Comparison of ENCODE assay signal across 19 cellular contexts in the genomic region with DNA sequence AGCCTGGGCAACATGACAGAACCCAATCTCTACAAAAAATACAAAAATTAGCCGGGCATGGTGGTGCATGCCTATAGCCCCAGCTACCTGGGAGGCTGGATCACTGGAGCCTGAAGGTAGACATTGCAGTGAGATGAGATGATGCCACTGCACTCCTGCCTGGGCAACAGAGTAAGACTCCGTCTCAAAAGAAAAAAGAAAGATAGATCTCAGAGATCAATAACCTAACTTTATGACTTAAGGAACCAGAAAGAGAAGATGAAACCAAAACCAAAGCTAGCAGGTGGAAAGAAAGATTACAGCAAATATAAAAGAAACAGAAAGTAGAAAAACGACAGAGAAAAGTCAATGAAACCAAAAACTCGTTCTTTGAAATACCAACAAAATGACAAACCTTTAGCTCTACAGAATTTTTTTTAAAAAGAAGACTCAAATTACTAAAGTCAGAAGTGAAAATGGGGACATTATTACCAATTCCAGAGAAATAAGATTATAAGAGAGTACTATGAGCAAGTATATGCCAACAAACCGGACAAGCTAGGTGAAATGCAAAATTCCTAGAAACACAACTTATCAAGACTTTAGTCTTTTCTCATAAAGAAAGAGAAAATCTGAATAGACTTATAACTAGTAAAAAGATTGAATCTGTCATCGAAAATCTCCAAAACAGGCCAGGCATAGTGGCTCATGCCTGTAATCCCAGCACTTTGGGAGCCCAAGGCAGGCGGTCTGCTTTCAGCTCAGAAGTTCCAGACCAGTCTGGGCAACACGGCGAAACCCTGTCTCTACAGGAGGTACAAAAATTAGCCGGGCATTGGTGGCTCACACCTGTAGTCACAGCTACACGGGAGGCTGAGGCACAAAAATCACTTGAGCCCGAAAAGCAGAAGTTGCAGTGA. TPM values are rescaled to one million over a fixed set of nuclear protein-coding genes. Genes with fewer than 3 reads are reported as not detected.
DNase-seq lines count a peak whose midpoint lies in the region; ATAC-seq and TF ChIP-seq lines count a peak whose summit lies in the region.
"Had no signal": no experiment of that assay in that cellular context is flagged by ENCODE, and none has a peak within 500 bp of the region (broad histone marks: within the 10 kb centered on the region; RNA-seq: fewer than 3 reads in every experiment).

No MANE protein-coding gene starts in this region.

- no peak for DNase-seq in activated T-cell treated with anti-CD3 and anti-CD28 coated beads, Interleukin-2, amount 50 U/mL, for 4 hours
- DNase-seq in activated T-cell treated with anti-CD3 and anti-CD28 coated beads for 4 hours: no peak
- DNase-seq in NB4 (ENCODE audit: low read depth): peak; percentile 15
- DNase-seq in activated naive CD8-positive, alpha-beta T cell treated with anti-CD3 and anti-CD28 coated beads for 36 hours: peak; percentile 11
- no peak for DNase-seq in islet precursor cell
- no peak for DNase-seq in HPDE6-E6E7 (ENCODE audit: extremely low spot score)
- DNase-seq: activated B cell treated with CpG ODN at 0.5 μM for 24 hours; activated effector memory CD4-positive, alpha-beta T cell treated with Interleukin-2 at 50 U/mL for 16 hours; COR-L47; cortex of kidney; kidney glomerular epithelial cell; midbrain; NCI-H1092 treated with DMSO at 0.1 percent for 48 hours; sigmoid colon; stimulated activated CD4-positive, alpha-beta T cell treated with anti-CD3 and anti-CD28 coated beads, Interleukin-4, amount 100 ng/mL, for 24 hours had no signal

- peaks cover 54% of the 10 kb centered on the region for H3K4me1 Mint-ChIP-seq in activated T-cell treated with anti-CD3 and anti-CD28 coated beads, Interleukin-2, amount 50 U/mL, for 4 hours (ENCODE audit: low read depth)
- peaks cover 47% of the 10 kb centered on the region for H3K4me1 Mint-ChIP-seq in activated naive CD8-positive, alpha-beta T cell treated with anti-CD3 and anti-CD28 coated beads for 36 hours
- H3K4me1 Mint-ChIP-seq in stimulated activated naive CD8-positive, alpha-beta T cell treated with anti-CD3 and anti-CD28 coated beads, Interleukin-15, Interleukin-2, amounts not matched to agents 100 ng/mL and 50 ng/mL, for 24 hours (ENCODE audit: low read depth): peaks cover 57% of the 10 kb centered on the region

- H3K27me3 Mint-ChIP-seq in activated T-cell treated with anti-CD3 and anti-CD28 coated beads, Interleukin-2, amount 50 U/mL, for 4 hours (ENCODE audit: low read depth): no peaks in the 10 kb centered on the region
- H3K27me3 Mint-ChIP-seq in activated naive CD8-positive, alpha-beta T cell treated with anti-CD3 and anti-CD28 coated beads for 36 hours: no peaks in the 10 kb centered on the region
- no peaks in the 10 kb centered on the region for H3K27me3 Mint-ChIP-seq in stimulated activated naive CD8-positive, alpha-beta T cell treated with anti-CD3 and anti-CD28 coated beads, Interleukin-15, Interleukin-2, amounts not matched to agents 100 ng/mL and 50 ng/mL, for 24 hours
- H3K27me3 Mint-ChIP-seq: activated B cell treated with CpG ODN at 0.5 μM for 24 hours, brain, type B pancreatic cell had no signal

- peak overlapping the region; percentile 58 for H3K4me3 Mint-ChIP-seq in activated T-cell treated with anti-CD3 and anti-CD28 coated beads, Interleukin-2, amount 50 U/mL, for 4 hours
- peak overlapping the region; percentile 56 for H3K4me3 Mint-ChIP-seq in activated naive CD8-positive, alpha-beta T cell treated with anti-CD3 and anti-CD28 coated beads for 36 hours
- H3K4me3 Mint-ChIP-seq in stimulated activated naive CD8-positive, alpha-beta T cell treated with anti-CD3 and anti-CD28 coated beads, Interleukin-15, Interleukin-2, amounts not matched to agents 100 ng/mL and 50 ng/mL, for 24 hours: peak overlapping the region; percentile 17
- H3K4me3 Mint-ChIP-seq: activated B cell treated with CpG ODN at 0.5 μM for 24 hours, brain, type B pancreatic cell had no signal

- H3K36me3 Mint-ChIP-seq in activated T-cell treated with anti-CD3 and anti-CD28 coated beads, Interleukin-2, amount 50 U/mL, for 4 hours (ENCODE audit: insufficient read depth): peaks cover 20% of the 10 kb centered on the region
- H3K36me3 Mint-ChIP-seq in activated naive CD8-positive, alpha-beta T cell treated with anti-CD3 and anti-CD28 coated beads for 36 hours: peaks cover 61% of the 10 kb centered on the region
- peaks cover 38% of the 10 kb centered on the region for H3K36me3 Mint-ChIP-seq in stimulated activated naive CD8-positive, alpha-beta T cell treated with anti-CD3 and anti-CD28 coated beads, Interleukin-15, Interleukin-2, amounts not matched to agents 100 ng/mL and 50 ng/mL, for 24 hours (ENCODE audit: low read depth)

- H3K4me3 ChIP-seq in NB4 (ENCODE audit: low read depth, low read length): no peak overlapping the region
- H3K4me3 ChIP-seq: sigmoid colon had no signal

- no peak for TF ChIP-seq CTCF in NB4 (IDR thresholded peaks at IDR 0.05; ENCODE audit: low read depth, low read length)

- ATAC-seq in activated T-cell treated with anti-CD3 and anti-CD28 coated beads, Interleukin-2, amount 50 U/mL, for 4 hours: peak; percentile 77 to 80
- ATAC-seq in GM19397 (IDR thresholded peaks at IDR 0.05; ENCODE audit: unreplicated experiment): no peak

- TF ChIP-seq POLR2A in NB4 (IDR thresholded peaks at IDR 0.05; ENCODE audit: extremely low read depth, insufficient read length): no peak

- H3K27ac Mint-ChIP-seq in activated naive CD8-positive, alpha-beta T cell treated with anti-CD3 and anti-CD28 coated beads for 36 hours: peak overlapping the region; percentile 81
- peak overlapping the region; percentile 28 for H3K27ac Mint-ChIP-seq in stimulated activated naive CD8-positive, alpha-beta T cell treated with anti-CD3 and anti-CD28 coated beads, Interleukin-15, Interleukin-2, amounts not matched to agents 100 ng/mL and 50 ng/mL, for 24 hours
- H3K27ac Mint-ChIP-seq: type B pancreatic cell had no signal

- H3K9me3 Mint-ChIP-seq in activated T-cell treated with anti-CD3 and anti-CD28 coated beads, Interleukin-2, amount 50 U/mL, for 4 hours: no peaks in the 10 kb centered on the region
- peaks cover 12% of the 10 kb centered on the region for H3K9me3 Mint-ChIP-seq in activated naive CD8-positive, alpha-beta T cell treated with anti-CD3 and anti-CD28 coated beads for 36 hours
- peaks cover 4% of the 10 kb centered on the region for H3K9me3 Mint-ChIP-seq in stimulated activated naive CD8-positive, alpha-beta T cell treated with anti-CD3 and anti-CD28 coated beads, Interleukin-15, Interleukin-2, amounts not matched to agents 100 ng/mL and 50 ng/mL, for 24 hours

RNA-seq across cellular contexts. Expression of a gene that starts 35.1 kb away (rescaled TPM):
- total RNA-seq in activated T-cell treated with anti-CD3 and anti-CD28 coated beads, Interleukin-2, amount 50 U/mL, for 4 hours: 10 to 100 TPM; 30.0 to 34.2 (median 31.0) TPM
- total RNA-seq in activated naive CD8-positive, alpha-beta T cell treated with anti-CD3 and anti-CD28 coated beads for 36 hours: 10 to 100 TPM; 41.1 to 42.9 TPM

Comparison
In these comparisons a context has a peak if more than half of its experiments do, and no peak if none do; other contexts are left out.
1. DNase-seq: peak in NB4 (single experiment) and activated naive CD8-positive, alpha-beta T cell treated with anti-CD3 and anti-CD28 coated beads for 36 hours (single experiment); none in activated T-cell treated with anti-CD3 and anti-CD28 coated beads, Interleukin-2, amount 50 U/mL, for 4 hours (single experiment), activated T-cell treated with anti-CD3 and anti-CD28 coated beads for 4 hours (single experiment), islet precursor cell (single experiment) and HPDE6-E6E7 (single experiment).
2. Peak in every context shown above with its lines, with median percentiles within 50 percentile points of each other: H3K4me3 Mint-ChIP-seq.